In genomic region chr1:8002329-8003320, GRCh38 we compare ENCODE assay signal across 18 cellular contexts. TPM values are rescaled to one million over a fixed set of nuclear protein-coding genes. Genes with fewer than 3 reads are reported as not detected.
DNase-seq lines count a peak whose midpoint lies in the region; ATAC-seq, FAIRE-seq and TF ChIP-seq lines count a peak whose summit lies in the region.
"Had no signal": no experiment of that assay in that cellular context is flagged by ENCODE, and none has a peak within 500 bp of the region (broad histone marks: within the 10 kb centered on the region; RNA-seq: fewer than 3 reads in every experiment).

No MANE protein-coding gene starts in this region.

- DNase-seq in K562 (ENCODE audit: extremely low read depth in 1 of 4, low spot score in 3 of 4) (no peak), keratinocyte (ENCODE audit: low read depth, low spot score) (no peak), smooth muscle cell (lab: John Stamatoyannopoulos, UW; ENCODE audit: unreplicated experiment) (no peak), NCI-H146 treated with DMSO at 0.1 percent for 48 hours (lab: John Stamatoyannopoulos, UW; ENCODE audit: unreplicated experiment) (no peak), natural killer cell (no peak), anterior cingulate cortex (lab: John Stamatoyannopoulos, UW) (no peak)
- DNase-seq: activated CD4-positive, alpha-beta T cell treated with anti-CD3 and anti-CD28 coated beads for 4 hours; activated naive CD8-positive, alpha-beta T cell treated with anti-CD3 and anti-CD28 coated beads, Interleukin-2, amount 50 U/mL, for 24 hours; activated T-cell treated with anti-CD3 and anti-CD28 coated beads, Interleukin-2, amount 50 U/mL, for 24 hours; head of caudate nucleus; naive thymus-derived CD4-positive, alpha-beta T cell; NCI-H82; stimulated activated CD4-positive, alpha-beta T cell treated with anti-CD3 and anti-CD28 coated beads, Interleukin-2, amount 100 ng/mL, for 48 hours; stimulated activated CD8-positive, alpha-beta memory T cell treated with anti-CD3 and anti-CD28 coated beads, Interleukin-4, amount 100 ng/mL, for 48 hours; tibial artery had no signal

- BruUV-seq in K562 (replicated peaks; lab: Mats Ljungman, UMichigan), result no TSS peak

- no peaks in the 10 kb centered on the region for H3K9me3 Mint-ChIP-seq in natural killer cell
- H3K9me3 Mint-ChIP-seq: activated naive CD8-positive, alpha-beta T cell treated with anti-CD3 and anti-CD28 coated beads, Interleukin-2, amount 50 U/mL, for 24 hours; activated T-cell treated with anti-CD3 and anti-CD28 coated beads, Interleukin-2, amount 50 U/mL, for 24 hours; central memory CD8-positive, alpha-beta T cell; naive thymus-derived CD4-positive, alpha-beta T cell had no signal

- 75% methylated on average over 10 of the region's 10 CpGs for WGBS in K562 (ENCODE audit: insufficient coverage, low coverage, missing lambda C conversion rate)
- WGBS in smooth muscle cell (ENCODE audit: low lambda C conversion rate), result 74% methylated on average over 10 of the region's 10 CpGs

- ATAC-seq in K562 (no peak), natural killer cell (no peak), HG02852 (IDR thresholded peaks at IDR 0.05; ENCODE audit: unreplicated experiment) (no peak)
- ATAC-seq: activated naive CD8-positive, alpha-beta T cell treated with anti-CD3 and anti-CD28 coated beads, Interleukin-2, amount 50 U/mL, for 24 hours; naive thymus-derived CD4-positive, alpha-beta T cell had no signal

- H3K36me3 Mint-ChIP-seq in natural killer cell, result no peaks in the 10 kb centered on the region

- H3K27ac Mint-ChIP-seq in natural killer cell, result no peak overlapping the region
- H3K27ac Mint-ChIP-seq: activated naive CD8-positive, alpha-beta T cell treated with anti-CD3 and anti-CD28 coated beads, Interleukin-2, amount 50 U/mL, for 24 hours; activated T-cell treated with anti-CD3 and anti-CD28 coated beads, Interleukin-2, amount 50 U/mL, for 24 hours; naive thymus-derived CD4-positive, alpha-beta T cell had no signal

- TF ChIP-seq POLR2A in K562 (conservative IDR thresholded peaks at IDR 0.05), result no peak

- no peak for TF ChIP-seq EP300 in K562 (IDR thresholded peaks at IDR 0.05; ENCODE audit: low read length)

- POLR2A ChIA-PET in HEK293 (lab: Yijun Ruan, JAX), result no interaction called here
- POLR2A ChIA-PET in K562 (lab: Yijun Ruan, JAX), result interaction anchor here (1.0 kb wide), 1 partner anchor 17 kb away, joined by 3 read pairs; no protein-coding TSS in a partner anchor

- H2AFZ ChIP-seq in K562 (ENCODE audit: low read depth, low read length), result no peak overlapping the region; the same call in 1 of the 2 replicates
- H2AFZ ChIP-seq in keratinocyte (ENCODE audit: control insufficient read depth, low read length), result peak overlapping the region; percentile 37
- H2AFZ ChIP-seq in smooth muscle cell (ENCODE audit: low read depth), result no peak overlapping the region

- FAIRE-seq in K562 (lab: Jason Lieb, UNC) (no peak), keratinocyte (lab: Jason Lieb, UNC) (no peak)

- H3K4me3 ChIP-seq in HEK293 (ENCODE audit: low read depth, low read length) (no peak overlapping the region), K562 (no peak overlapping the region), keratinocyte (ENCODE audit: control insufficient read depth in 2 of 3, extremely low read depth in 1 of 3, insufficient read depth in 2 of 3, low read depth in 1 of 3, low read length in 3 of 3) (peak overlapping the region in 2 of 3 experiments; percentile 25 to 33), smooth muscle cell (no peak overlapping the region)
- H3K4me3 ChIP-seq: tibial artery had no signal

- dilution Hi-C loops in keratinocyte (cut with MboI; ENCODE audit: extremely low pct_ligation_motif_present, low sequenced_read_pairs), result loop anchor here (25.0 kb wide), 1 partner anchor 310 kb away; the partner anchor contains the start of gene SLC45A1

- H3K4me3 Mint-ChIP-seq in natural killer cell, result no peak overlapping the region
- H3K4me3 Mint-ChIP-seq: activated naive CD8-positive, alpha-beta T cell treated with anti-CD3 and anti-CD28 coated beads, Interleukin-2, amount 50 U/mL, for 24 hours; activated T-cell treated with anti-CD3 and anti-CD28 coated beads, Interleukin-2, amount 50 U/mL, for 24 hours; central memory CD8-positive, alpha-beta T cell; naive thymus-derived CD4-positive, alpha-beta T cell had no signal

- no peaks in the 10 kb centered on the region for H3K27me3 ChIP-seq in K562 (ENCODE audit: control insufficient read depth in 2 of 2, insufficient read depth in 2 of 2, low read length in 2 of 2)
- no peaks in the 10 kb centered on the region for H3K27me3 ChIP-seq in keratinocyte (ENCODE audit: control insufficient read depth, extremely low read depth, insufficient read depth, low read length)
- H3K27me3 ChIP-seq in smooth muscle cell (ENCODE audit: low read depth), result no peaks in the 10 kb centered on the region
- H3K27me3 ChIP-seq: tibial artery had no signal

- H3K9me3 ChIP-seq in HEK293 (ENCODE audit: control insufficient read depth, insufficient read depth, low read depth, low read length), result no peaks in the 10 kb centered on the region
- H3K9me3 ChIP-seq in K562 (replicated peaks; ENCODE audit: control insufficient read depth, insufficient read depth, low read depth, low read length), result no peaks in the 10 kb centered on the region; the same call in 1 of the 2 replicates
- H3K9me3 ChIP-seq in keratinocyte (ENCODE audit: control insufficient read depth, low read depth, low read length), result no peaks in the 10 kb centered on the region
- no peaks in the 10 kb centered on the region for H3K9me3 ChIP-seq in smooth muscle cell (replicated peaks; ENCODE audit: low read depth)
- H3K9me3 ChIP-seq: tibial artery had no signal

- peaks cover 26% of the 10 kb centered on the region for H3F3A ChIP-seq in smooth muscle cell (ENCODE audit: low read depth)

- H3K27ac ChIP-seq in HEK293 (ENCODE audit: extremely low read depth, low read depth, low read length), result no peak overlapping the region
- H3K27ac ChIP-seq in K562 (ENCODE audit: extremely low read depth, low read depth, low read length), result no peak overlapping the region
- peak overlapping the region; percentile 100 for H3K27ac ChIP-seq in keratinocyte (ENCODE audit: control insufficient read depth, insufficient read depth, low read length)
- peak overlapping the region; percentile 92 for H3K27ac ChIP-seq in smooth muscle cell (ENCODE audit: low read depth)

- H3K4me1 ChIP-seq in HEK293 (ENCODE audit: control insufficient read depth, insufficient read depth, low read length), result peaks cover 10% of the 10 kb centered on the region
- peaks cover 22 to 42% of the 10 kb centered on the region in 2 experiments for H3K4me1 ChIP-seq in K562 (replicated peaks in 1 of 2; ENCODE audit: control insufficient read depth in 2 of 2, insufficient read depth in 2 of 2, low read length in 2 of 2)
- peaks cover 43% of the 10 kb centered on the region for H3K4me1 ChIP-seq in keratinocyte (ENCODE audit: control insufficient read depth, extremely low read depth, insufficient read depth, low read length)
- H3K4me1 ChIP-seq in smooth muscle cell (ENCODE audit: low read depth), result no peaks in the 10 kb centered on the region

- TF ChIP-seq RAD21 in K562 (CRISPR knock-in tag; conservative IDR thresholded peaks at IDR 0.05 in 1 of 2, IDR thresholded peaks at IDR 0.05 in 1 of 2), result no peak

- H3K4me2 ChIP-seq in K562 (ENCODE audit: insufficient read depth, low read length) (no peak overlapping the region), keratinocyte (ENCODE audit: control insufficient read depth, extremely low read depth, insufficient read depth, low read depth, low read length) (peak overlapping the region; percentile 84), smooth muscle cell (no peak overlapping the region)

- CTCF ChIA-PET in HEK293 (lab: Yijun Ruan, JAX) (no interaction called here), K562 (lab: Yijun Ruan, JAX; ENCODE audit: low intra/inter-chr PET ratio) (no interaction called here)

- H3K4me1 Mint-ChIP-seq in natural killer cell, result no peaks in the 10 kb centered on the region
- H3K4me1 Mint-ChIP-seq: activated naive CD8-positive, alpha-beta T cell treated with anti-CD3 and anti-CD28 coated beads, Interleukin-2, amount 50 U/mL, for 24 hours; central memory CD8-positive, alpha-beta T cell; naive thymus-derived CD4-positive, alpha-beta T cell had no signal

- H3K79me2 ChIP-seq in K562 (ENCODE audit: control insufficient read depth, insufficient read depth, low read length), result no peaks in the 10 kb centered on the region
- no peaks in the 10 kb centered on the region for H3K79me2 ChIP-seq in keratinocyte (ENCODE audit: control insufficient read depth, insufficient read depth, low read length)
- no peaks in the 10 kb centered on the region for H3K79me2 ChIP-seq in smooth muscle cell (ENCODE audit: low read depth)

- intact Hi-C loops in K562 (cut with micrococcal nuclease) (no loop called here), natural killer cell (cut with micrococcal nuclease) (no loop called here)

- H4K20me1 ChIP-seq in K562 (replicated peaks; ENCODE audit: control insufficient read depth, insufficient read depth, low read length), result no peaks in the 10 kb centered on the region; the same call in 1 of the 2 replicates
- no peaks in the 10 kb centered on the region for H4K20me1 ChIP-seq in keratinocyte (ENCODE audit: control insufficient read depth, extremely low read depth, insufficient read depth, low read length)
- H4K20me1 ChIP-seq in smooth muscle cell (ENCODE audit: low read depth), result peaks cover 24% of the 10 kb centered on the region

- in situ Hi-C loops in K562 (cut with MboI), result no loop called here

- peaks cover 0 to 4% of the 10 kb centered on the region in 2 experiments; a peak in 1 of 3 replicates for H3K36me3 ChIP-seq in HEK293 (ENCODE audit: control insufficient read depth in 2 of 2, insufficient read depth in 1 of 2, low read length in 2 of 2)
- peaks cover 2% of the 10 kb centered on the region; the same call in 1 of the 3 replicates for H3K36me3 ChIP-seq in K562 (ENCODE audit: control insufficient read depth, insufficient read depth, low read length)
- H3K36me3 ChIP-seq in keratinocyte (ENCODE audit: control insufficient read depth in 2 of 2, extremely low read depth in 1 of 2, insufficient read depth in 2 of 2, low read length in 2 of 2), result no peaks in the 10 kb centered on the region
- H3K36me3 ChIP-seq in smooth muscle cell (ENCODE audit: low read depth), result no peaks in the 10 kb centered on the region
- H3K36me3 ChIP-seq: tibial artery had no signal

- no peaks in the 10 kb centered on the region for H3K27me3 Mint-ChIP-seq in natural killer cell (ENCODE audit: low read depth in 2 of 2)
- H3K27me3 Mint-ChIP-seq: activated naive CD8-positive, alpha-beta T cell treated with anti-CD3 and anti-CD28 coated beads, Interleukin-2, amount 50 U/mL, for 24 hours; activated T-cell treated with anti-CD3 and anti-CD28 coated beads, Interleukin-2, amount 50 U/mL, for 24 hours; central memory CD8-positive, alpha-beta T cell; naive thymus-derived CD4-positive, alpha-beta T cell had no signal

- H3K9me1 ChIP-seq in K562 (ENCODE audit: control insufficient read depth, insufficient read depth, low read length), result no peaks in the 10 kb centered on the region
- H3K9me1 ChIP-seq in keratinocyte (ENCODE audit: control insufficient read depth, extremely low read depth, insufficient read depth, low read length), result no peaks in the 10 kb centered on the region

- TF ChIP-seq CTCF in HEK293 (tag by site-specific recombination; IDR thresholded peaks at IDR 0.05) (no peak), K562 (IDR thresholded peaks at IDR 0.05 in 2 of 3, conservative IDR thresholded peaks at IDR 0.05 in 1 of 3; ENCODE audit: insufficient read depth in 2 of 3, low read depth in 1 of 3, low read length in 3 of 3) (no peak), keratinocyte (optimal IDR thresholded peaks at IDR 0.05 in 1 of 3, IDR thresholded peaks at IDR 0.05 in 1 of 3, conservative IDR thresholded peaks at IDR 0.05 in 1 of 3; ENCODE audit: extremely low read depth in 1 of 3, insufficient read depth in 2 of 3, low read length in 3 of 3) (no peak), smooth muscle cell (IDR thresholded peaks at IDR 0.05; ENCODE audit: borderline replicate concordance, insufficient read depth, poor library complexity, severe bottlenecking) (no peak), natural killer cell (IDR thresholded peaks at IDR 0.05) (no peak)

- H3K9ac ChIP-seq in K562 (ENCODE audit: insufficient read depth in 1 of 2, low read depth in 2 of 2, low read length in 2 of 2) (peak overlapping the region in 1 of 2 experiments; percentile 60; a peak in 1 of 4 replicates), keratinocyte (ENCODE audit: control insufficient read depth, extremely low read depth, insufficient read depth, low read length) (peak overlapping the region; percentile 56), smooth muscle cell (ENCODE audit: low read depth) (no peak overlapping the region)

RNA-seq across cellular contexts. Expression of gene ERRFI1, which starts 23.5 kb away (rescaled TPM):
- 3.7 and 4.7 TPM in 2 replicates for total RNA-seq in K562 (2011; cell fraction: chromatin; rRNA removed; ENCODE audit: low replicate concordance)
- 1.7 TPM in 2 replicates for total RNA-seq in K562 (2011; cell fraction: nucleolus; rRNA removed)
- 2.5 and 3.8 TPM in 2 replicates for total RNA-seq in K562 (2011; cell fraction: nucleoplasm; rRNA removed)
- total RNA-seq in K562 (2014; rRNA removed) (0.68 and 0.73 TPM in 2 replicates), K562 (2014; rRNA removed; fragmentation: Illumina TruSeq; extraction: Trizol) (1.5 and 1.8 TPM in 2 replicates), K562 (2015; rRNA removed; fragmentation: Illumina TruSeq; extraction: Trizol) (0.98 and 1.1 TPM in 2 replicates), K562 (2021) (1.6 and 1.9 TPM in 2 replicates), smooth muscle cell (172 and 184 TPM in 2 replicates), natural killer cell (1 to 10 TPM; 2.9 to 4.9 (median 4.0) TPM)
- polyA plus RNA-seq in K562 (2011; rRNA removed) (1.7 and 4.4 TPM in 2 replicates), K562 (2014; fragmentation: Illumina TruSeq; extraction: Trizol) (1.4 and 1.8 TPM in 2 replicates), K562 (2014; fragmentation: Nextera tagmentation; extraction: Ambion mirVana) (under 1 TPM; 0.67 to 0.72 TPM), K562 (2014; rRNA removed) (0.80 and 2.0 TPM in 2 replicates), keratinocyte (75.7 to 130 TPM (median 97.0 TPM) in 3 replicates), smooth muscle cell (81.6 and 90.9 TPM in 2 replicates)
- polyA plus RNA-seq in K562 (2011; cell fraction: cytosol; rRNA removed), result 1.3 and 2.7 TPM in 2 replicates
- 3.0 and 4.1 TPM in 2 replicates for polyA plus RNA-seq in K562 (2011; cell fraction: nucleus; rRNA removed)
- 1.9 and 2.1 TPM in 2 replicates for polyA plus RNA-seq in K562 (2012)
- polyA minus RNA-seq in K562 (2011; rRNA and poly(A)+ RNA removed), result 1.3 and 1.9 TPM in 2 replicates
- 1.2 and 1.5 TPM in 2 replicates for polyA minus RNA-seq in K562 (2011; cell fraction: cytosol; rRNA and poly(A)+ RNA removed)
- 1.2 and 1.5 TPM in 2 replicates for polyA minus RNA-seq in K562 (2011; cell fraction: nucleus; rRNA and poly(A)+ RNA removed)
- polyA plus RNA-seq in keratinocyte (2011; ENCODE audit: low read depth), result 39.7 TPM
- 58.1 and 97.0 TPM in 2 replicates for polyA plus RNA-seq in keratinocyte (2011; cell fraction: cytosol; rRNA removed)
- polyA plus RNA-seq in keratinocyte (2011; cell fraction: nucleus; rRNA removed), result 132 and 155 TPM in 2 replicates
- polyA plus RNA-seq in keratinocyte (2012; ENCODE audit: low replicate concordance), result 42.8 and 92.9 TPM in 2 replicates
- polyA minus RNA-seq in keratinocyte, result 17.4 to 68.3 TPM (median 50.7 TPM) in 3 replicates
- 31.5 TPM for polyA minus RNA-seq in keratinocyte (2011; cell fraction: cytosol; rRNA and poly(A)+ RNA removed)
- polyA minus RNA-seq in keratinocyte (2011; cell fraction: nucleus; rRNA and poly(A)+ RNA removed), result 40.3 and 72.9 TPM in 2 replicates

RNA-seq across cellular contexts. Expression of gene PARK7, which starts 41.1 kb away (rescaled TPM):
- 81.4 and 87.8 TPM in 2 replicates for total RNA-seq in K562 (2011; cell fraction: chromatin; rRNA removed; ENCODE audit: low replicate concordance)
- 72.1 and 72.5 TPM in 2 replicates for total RNA-seq in K562 (2011; cell fraction: nucleolus; rRNA removed)
- 120 and 137 TPM in 2 replicates for total RNA-seq in K562 (2011; cell fraction: nucleoplasm; rRNA removed)
- 338 and 413 TPM in 2 replicates for total RNA-seq in K562 (2014; rRNA removed)
- 431 and 459 TPM in 2 replicates for total RNA-seq in K562 (2014; rRNA removed; fragmentation: Illumina TruSeq; extraction: Trizol)
- total RNA-seq in K562 (2015; rRNA removed; fragmentation: Illumina TruSeq; extraction: Trizol), result 358 and 374 TPM in 2 replicates
- total RNA-seq in K562 (2021), result 481 and 484 TPM in 2 replicates
- 462 and 543 TPM in 2 replicates for polyA plus RNA-seq in K562 (2011; rRNA removed)
- 168 and 348 TPM in 2 replicates for polyA plus RNA-seq in K562 (2011; cell fraction: cytosol; rRNA removed)
- 85.5 and 167 TPM in 2 replicates for polyA plus RNA-seq in K562 (2011; cell fraction: nucleus; rRNA removed)
- 387 and 679 TPM in 2 replicates for polyA plus RNA-seq in K562 (2012)
- 423 and 468 TPM in 2 replicates for polyA plus RNA-seq in K562 (2014; fragmentation: Illumina TruSeq; extraction: Trizol)
- polyA plus RNA-seq in K562 (2014; fragmentation: Nextera tagmentation; extraction: Ambion mirVana), result 1,000 to 10,000 TPM; 1,113 to 1,298 TPM
- 648 and 751 TPM in 2 replicates for polyA plus RNA-seq in K562 (2014; rRNA removed)
- polyA minus RNA-seq in K562 (2011; rRNA and poly(A)+ RNA removed), result 322 and 330 TPM in 2 replicates
- 106 and 108 TPM in 2 replicates for polyA minus RNA-seq in K562 (2011; cell fraction: cytosol; rRNA and poly(A)+ RNA removed)
- polyA minus RNA-seq in K562 (2011; cell fraction: nucleus; rRNA and poly(A)+ RNA removed), result 32.7 and 66.8 TPM in 2 replicates
- 296 to 502 TPM (median 471 TPM) in 3 replicates for polyA plus RNA-seq in keratinocyte
- 326 TPM for polyA plus RNA-seq in keratinocyte (2011; ENCODE audit: low read depth)
- 458 and 494 TPM in 2 replicates for polyA plus RNA-seq in keratinocyte (2011; cell fraction: cytosol; rRNA removed)
- polyA plus RNA-seq in keratinocyte (2011; cell fraction: nucleus; rRNA removed), result 167 and 228 TPM in 2 replicates
- polyA plus RNA-seq in keratinocyte (2012; ENCODE audit: low replicate concordance), result 240 and 445 TPM in 2 replicates
- 29.1 to 162 TPM (median 72.1 TPM) in 3 replicates for polyA minus RNA-seq in keratinocyte
- 87.5 TPM for polyA minus RNA-seq in keratinocyte (2011; cell fraction: cytosol; rRNA and poly(A)+ RNA removed)
- 30.6 and 47.7 TPM in 2 replicates for polyA minus RNA-seq in keratinocyte (2011; cell fraction: nucleus; rRNA and poly(A)+ RNA removed)
- 177 and 179 TPM in 2 replicates for total RNA-seq in smooth muscle cell
- polyA plus RNA-seq in smooth muscle cell, result 434 and 461 TPM in 2 replicates
- 100 to 1,000 TPM; 120 to 127 (median 127) TPM for total RNA-seq in natural killer cell

Comparison
In these comparisons a context has a peak if more than half of its experiments do, and no peak if none do; other contexts are left out.
1. H3K27ac ChIP-seq: peak in keratinocyte (single experiment) and smooth muscle cell (single experiment); none in HEK293 (single experiment) and K562 (single experiment).
2. H3K4me3 ChIP-seq: peak in keratinocyte (2 of 3); none in HEK293 (single experiment), K562 (single experiment) and smooth muscle cell (single experiment).
3. RNA of gene ERRFI1, which starts 23.5 kb away (total RNA-seq): 172 to 184 TPM in smooth muscle cell; 2.9 to 4.9 TPM in natural killer cell and 0.68 to 4.7 TPM in K562; every median in the first group is over 10 times any median in the second.
4. Of the 44 proteins assayed by ChIP-seq in both K562 and HEK293: peak only in K562: ZBTB7A; only in HEK293: none; in both: none; in neither: 43.